In the genomic region with DNA sequence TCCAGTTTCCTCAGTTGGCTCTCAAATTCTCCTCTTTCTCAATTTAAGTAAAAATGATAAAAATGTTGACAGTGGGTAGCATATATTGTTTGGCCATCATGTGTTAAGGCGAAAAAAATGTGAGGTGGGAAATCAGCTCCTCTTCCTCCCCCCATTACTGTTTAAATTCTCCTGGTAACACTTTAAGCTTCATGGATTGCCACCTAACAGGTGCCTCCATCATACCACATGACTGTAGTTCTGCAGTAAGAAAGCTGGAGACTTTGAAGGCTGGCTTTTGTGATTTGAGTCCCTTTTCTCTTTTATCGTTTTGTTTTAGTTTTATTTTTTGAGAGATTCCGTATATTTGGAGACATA, we compare ENCODE assay signal across 8 cellular contexts. TPM values are rescaled to one million over a fixed set of nuclear protein-coding genes. Genes with fewer than 3 reads are reported as not detected.
A peak's percentile ranks its signal among the peaks of the same experiment; 100 is the strongest.
DNase-seq lines count a peak whose midpoint lies in the region; ATAC-seq and TF ChIP-seq lines count a peak whose summit lies in the region.

No MANE protein-coding gene starts in this region.

- H3K79me2 ChIP-seq in ACC112 (ENCODE audit: control insufficient read depth, insufficient read depth, low read length, unreplicated experiment): peaks cover 56% of the 10 kb centered on the region

- H3K4me1 ChIP-seq in ACC112 (ENCODE audit: control insufficient read depth, insufficient read depth, low read length, unreplicated experiment): peaks cover 36% of the 10 kb centered on the region
- peaks cover 49% of the 10 kb centered on the region for H3K4me1 ChIP-seq in HUES48 (ENCODE audit: control insufficient read depth, insufficient read depth, low read length)

- no peak for TF ChIP-seq CTCF in mesothelial cell of epicardium (IDR thresholded peaks at IDR 0.05; ENCODE audit: unreplicated experiment)

- peak overlapping the region; percentile 73 for H3K9ac ChIP-seq in HUES48 (ENCODE audit: low read depth, low read length)

- DNase-seq in caudate nucleus (lab: John Stamatoyannopoulos, UW) (peak in 2 of 61 donors; percentile 10 to 18), mesothelial cell of epicardium (ENCODE audit: low spot score in 2 of 2, unreplicated experiment in 2 of 2) (no peak), SW 1271 (lab: John Stamatoyannopoulos, UW) (no peak), NCI-H1105 (lab: John Stamatoyannopoulos, UW) (no peak)

- H3K27ac ChIP-seq in ACC112 (ENCODE audit: low read depth, low read length) (peak overlapping the region; percentile 84), HUES48 (ENCODE audit: low read depth, low read length) (peak overlapping the region; percentile 99), caudate nucleus (ENCODE audit: low read depth, low read length) (peak overlapping the region; percentile 34)

- H3K36me3 Mint-ChIP-seq in mesothelial cell of epicardium: no peaks in the 10 kb centered on the region

- no peaks in the 10 kb centered on the region for H3K27me3 ChIP-seq in ACC112 (ENCODE audit: insufficient read depth, low read length)
- no peaks in the 10 kb centered on the region for H3K27me3 ChIP-seq in HUES48 (ENCODE audit: control insufficient read depth, insufficient read depth, low read length)

- H3K36me3 ChIP-seq in ACC112 (ENCODE audit: insufficient read depth, low read length) (no peaks in the 10 kb centered on the region), HUES48 (ENCODE audit: control insufficient read depth, insufficient read depth, low read length) (no peaks in the 10 kb centered on the region)

- H2AFZ ChIP-seq in ACC112 (ENCODE audit: low read length, unreplicated experiment): no peak overlapping the region

- H3K4me1 Mint-ChIP-seq in mesothelial cell of epicardium: peaks cover 71% of the 10 kb centered on the region

- peak overlapping the region; percentile 89 for H3K4me3 Mint-ChIP-seq in mesothelial cell of epicardium

- H3K4me3 ChIP-seq in ACC112 (ENCODE audit: low read depth, low read length): peak overlapping the region; percentile 86
- peak overlapping the region; percentile 76 for H3K4me3 ChIP-seq in HUES48 (ENCODE audit: low read depth, low read length)

- no peaks in the 10 kb centered on the region for H3K9me3 Mint-ChIP-seq in mesothelial cell of epicardium

- no peaks in the 10 kb centered on the region for H3K27me3 Mint-ChIP-seq in mesothelial cell of epicardium (ENCODE audit: low read depth)

- H3K9me3 ChIP-seq in HUES48 (ENCODE audit: control insufficient read depth, insufficient read depth, low read length): no peaks in the 10 kb centered on the region

- no peak for ATAC-seq in HG02840 (IDR thresholded peaks at IDR 0.05; ENCODE audit: low FRiP score, unreplicated experiment)
- no peak for ATAC-seq in GM18519 (IDR thresholded peaks at IDR 0.05; ENCODE audit: low FRiP score, unreplicated experiment)

- peak overlapping the region; percentile 90 for H3K27ac Mint-ChIP-seq in mesothelial cell of epicardium

RNA-seq across cellular contexts. Expression of gene ZFAND3, which starts 1.2 kb away (rescaled TPM):
- 78.9 to 83.5 TPM (median 81.2 TPM) in 3 replicates for total RNA-seq in mesothelial cell of epicardium

Comparison
In these comparisons a context has a peak if more than half of its experiments do, and no peak if none do; other contexts are left out.
1. H3K27ac ChIP-seq: peak in every context shown above with its lines; median percentile 99 in HUES48; 84 in ACC112; 34 in caudate nucleus.